ENCODE assay signal across 22 cellular contexts in genomic region chr19:43960411-43960810, GRCh38. TPM values are rescaled to one million over a fixed set of nuclear protein-coding genes. Genes with fewer than 3 reads are reported as not detected.
DNase-seq lines count a peak whose midpoint lies in the region; ATAC-seq, FAIRE-seq and TF ChIP-seq lines count a peak whose summit lies in the region.
"Had no signal": no experiment of that assay in that cellular context is flagged by ENCODE, and none has a peak within 500 bp of the region (broad histone marks: within the 10 kb centered on the region; RNA-seq: fewer than 3 reads in every experiment).

No MANE protein-coding gene starts in this region.

- ATAC-seq in A549, result no peak
- ATAC-seq: CD8-positive, alpha-beta T cell had no signal

- H3K79me2 ChIP-seq in hepatocyte, result peaks cover 2% of the 10 kb centered on the region

- H4K20me1 ChIP-seq in hepatocyte (ENCODE audit: insufficient read depth, poor library complexity, severe bottlenecking), result no peaks in the 10 kb centered on the region
- H4K20me1 ChIP-seq: BLaER1 treated with 17β-estradiol and CSF1 and Interleukin-3, amounts not matched to agents 10 nM and 100 nM had no signal

- H3K9me2 ChIP-seq in hepatocyte (replicated peaks; ENCODE audit: insufficient read depth), result no peaks in the 10 kb centered on the region

- H3K27me3 ChIP-seq in mucosa of stomach (ENCODE audit: control insufficient read depth, insufficient read depth, low read length), result no peaks in the 10 kb centered on the region
- no peaks in the 10 kb centered on the region for H3K27me3 ChIP-seq in subcutaneous abdominal adipose tissue (ENCODE audit: control insufficient read depth in 5 of 5, insufficient read depth in 4 of 5, low read length in 5 of 5)
- no peaks in the 10 kb centered on the region for H3K27me3 ChIP-seq in hepatocyte
- H3K27me3 ChIP-seq: BLaER1 treated with 17β-estradiol and CSF1 and Interleukin-3, amounts not matched to agents 10 nM and 100 nM had no signal

- DNase-seq in A549 (ENCODE audit: low read depth in 1 of 2, low spot score in 1 of 2) (no peak), NCI-H1092 (lab: John Stamatoyannopoulos, UW) (no peak), hepatocyte (ENCODE audit: low spot score) (no peak)
- no peak for DNase-seq in stimulated activated CD8-positive, alpha-beta memory T cell treated with anti-CD3 and anti-CD28 coated beads, Interleukin-4, amount 100 ng/mL, for 48 hours
- DNase-seq: 8988T; AML-193; Caco-2; Calu3; CD4-positive, alpha-beta T cell; CD8-positive, alpha-beta T cell; DMS79 treated with DMSO at 0.1 percent for 48 hours; GF-D8 had no signal

- no peak for TF ChIP-seq EP300 in A549 (IDR thresholded peaks at IDR 0.05)

- H3K4me2 ChIP-seq in A549 (no peak overlapping the region), hepatocyte (no peak overlapping the region)
- H3K4me2 ChIP-seq: BLaER1 treated with 17β-estradiol and CSF1 and Interleukin-3, amounts not matched to agents 10 nM and 100 nM had no signal

- H3K9me3 ChIP-seq in A549 (peaks cover 85% of the 10 kb centered on the region), HEK293 (ENCODE audit: control insufficient read depth, insufficient read depth, low read depth, low read length) (peaks cover 80% of the 10 kb centered on the region), mucosa of stomach (ENCODE audit: control insufficient read depth, low read length) (peaks cover 31% of the 10 kb centered on the region), subcutaneous abdominal adipose tissue (ENCODE audit: control insufficient read depth in 5 of 5, low read length in 5 of 5) (peaks cover 61 to 95% (median 78%) of the 10 kb centered on the region in 5 donors), hepatocyte (ENCODE audit: low read depth) (peaks cover 48% of the 10 kb centered on the region)

- H3K4me1 ChIP-seq in A549, result no peaks in the 10 kb centered on the region
- H3K4me1 ChIP-seq in HEK293 (ENCODE audit: control insufficient read depth, insufficient read depth, low read length), result no peaks in the 10 kb centered on the region
- H3K4me1 ChIP-seq in mucosa of stomach (ENCODE audit: control insufficient read depth, insufficient read depth, low read length), result no peaks in the 10 kb centered on the region
- H3K4me1 ChIP-seq in subcutaneous abdominal adipose tissue (ENCODE audit: control insufficient read depth in 5 of 5, insufficient read depth in 5 of 5, low read length in 5 of 5), result no peaks in the 10 kb centered on the region
- no peaks in the 10 kb centered on the region for H3K4me1 ChIP-seq in hepatocyte (ENCODE audit: insufficient read depth)

- POLR2A ChIA-PET in A549 (lab: Yijun Ruan, JAX) (no interaction called here), HEK293 (lab: Yijun Ruan, JAX) (interaction anchor here (1.5 kb wide), 1 partner anchor 9 kb away, joined by 4 read pairs; the partner anchor contains the start of gene ZNF221)

- peaks cover 40 to 76% of the 10 kb centered on the region in 2 experiments for H3K36me3 ChIP-seq in HEK293 (ENCODE audit: control insufficient read depth in 2 of 2, insufficient read depth in 1 of 2, low read length in 2 of 2)
- peaks cover 16% of the 10 kb centered on the region for H3K36me3 ChIP-seq in mucosa of stomach (ENCODE audit: control insufficient read depth, insufficient read depth, low read length)
- peaks cover 26 to 39% (median 27%) of the 10 kb centered on the region in 5 donors for H3K36me3 ChIP-seq in subcutaneous abdominal adipose tissue (ENCODE audit: control insufficient read depth in 5 of 5, insufficient read depth in 5 of 5, low read length in 5 of 5)
- peaks cover 9% of the 10 kb centered on the region for H3K36me3 ChIP-seq in hepatocyte (replicated peaks; ENCODE audit: insufficient read depth, low read depth)

- H2AFZ ChIP-seq in hepatocyte, result no peak overlapping the region

- 34% methylated on average over 4 of the region's 4 CpGs for WGBS in A549 (ENCODE audit: missing lambda C conversion rate)
- 73% methylated on average over 4 of the region's 4 CpGs for WGBS in hepatocyte (ENCODE audit: low lambda C conversion rate, missing lambda C conversion rate)

- no peak for FAIRE-seq in A549 (lab: Jason Lieb, UNC)
- FAIRE-seq: A204.1, D721Med, G401.6, GM12891, GM19239 had no signal

- TF ChIP-seq RAD21 in A549 (conservative IDR thresholded peaks at IDR 0.05 in 1 of 2, IDR thresholded peaks at IDR 0.05 in 1 of 2), result no peak

- no peak overlapping the region for H3K9ac ChIP-seq in mucosa of stomach (ENCODE audit: low read length)
- H3K9ac ChIP-seq in subcutaneous abdominal adipose tissue (ENCODE audit: low read length in 5 of 5), result no peak overlapping the region
- H3K9ac ChIP-seq: BLaER1 treated with 17β-estradiol and CSF1 and Interleukin-3, amounts not matched to agents 10 nM and 100 nM had no signal

- H3K4me3 ChIP-seq in A549 (no peak overlapping the region), HEK293 (ENCODE audit: low read depth, low read length) (no peak overlapping the region), mucosa of stomach (ENCODE audit: low read length) (peak overlapping the region; percentile 44), subcutaneous abdominal adipose tissue (ENCODE audit: low read depth in 1 of 5, low read length in 5 of 5) (peak overlapping the region; percentile 16 to 59 (median 37)), hepatocyte (no peak overlapping the region)

- TF ChIP-seq CTCF in A549 (IDR thresholded peaks at IDR 0.05), result no peak
- TF ChIP-seq CTCF in HEK293 (tag by site-specific recombination; IDR thresholded peaks at IDR 0.05), result no peak
- no peak for TF ChIP-seq CTCF in hepatocyte (IDR thresholded peaks at IDR 0.05; ENCODE audit: poor library complexity)

- CTCF ChIA-PET in A549 (lab: Yijun Ruan, JAX) (no interaction called here), HEK293 (lab: Yijun Ruan, JAX) (interaction anchor here (0.7 to 1.0 kb wide), 2 partner anchors 8 to 208 kb away, joined by 3 to 5 read pairs; no protein-coding TSS in a partner anchor)

- H3K27ac ChIP-seq in A549 (no peak overlapping the region), HEK293 (ENCODE audit: extremely low read depth, low read depth, low read length) (no peak overlapping the region), subcutaneous abdominal adipose tissue (ENCODE audit: low read depth, low read length) (no peak overlapping the region), hepatocyte (no peak overlapping the region)
- H3K27ac ChIP-seq: BLaER1 treated with 17β-estradiol and CSF1 and Interleukin-3, amounts not matched to agents 10 nM and 100 nM; C4-2B had no signal

- no peak for TF ChIP-seq POLR2A in A549 (IDR thresholded peaks at IDR 0.05; ENCODE audit: low read length)

TF ChIP-seq in A549, 52 proteins besides CTCF, POLR2A, EP300 and RAD21:
- TF ChIP-seq FOSB (CRISPR knock-in tag; IDR thresholded peaks at IDR 0.05) (no peak), NPAS2 (CRISPR knock-in tag; IDR thresholded peaks at IDR 0.05; ENCODE audit: borderline replicate concordance) (no peak), ZSCAN20 (CRISPR knock-in tag; IDR thresholded peaks at IDR 0.05) (no peak), HEYL (CRISPR knock-in tag; IDR thresholded peaks at IDR 0.05) (no peak), CBX2 (IDR thresholded peaks at IDR 0.05; ENCODE audit: borderline replicate concordance, low read depth) (no peak), ZFP36 (IDR thresholded peaks at IDR 0.05; ENCODE audit: borderline replicate concordance, partially characterized antibody) (peak; percentile 71), ESRRA (IDR thresholded peaks at IDR 0.05; ENCODE audit: borderline replicate concordance, low read length) (no peak)

TF ChIP-seq in HEK293, 187 proteins besides CTCF, POLR2A, EP300 and RAD21 (continues in another document):
- TF ChIP-seq ZNF549 (tag by site-specific recombination; IDR thresholded peaks at IDR 0.05), result no peak
- TF ChIP-seq SETDB1 (IDR thresholded peaks at IDR 0.05; ENCODE audit: insufficient read length, low read length), result peak; percentile 21

RNA-seq across cellular contexts. Expression of gene ZNF221, which starts 9.4 kb away (rescaled TPM):
- polyA plus RNA-seq in A549 (2011; rRNA removed) (1.6 and 2.4 TPM in 2 replicates), A549 (2017; fragmentation: RNase III; extraction: RNeasy Plus Mini Kit Qiagen cat#74134 plus additional on column Dnase treatment) (1.2 to 2.3 TPM (median 1.6 TPM) in 3 replicates), hepatocyte (1.1 and 2.7 TPM in 2 replicates)
- polyA plus RNA-seq in A549 (2012; cell fraction: cytosol; rRNA removed), result 0.39 and 0.45 TPM in 2 replicates
- 0.20 and 1.1 TPM in 2 replicates for polyA plus RNA-seq in A549 (2012; cell fraction: nucleus; rRNA removed)
- polyA minus RNA-seq in A549 (2011; rRNA and poly(A)+ RNA removed), result 3.1 and 4.0 TPM in 2 replicates
- 7.1 and 8.2 TPM in 2 replicates for total RNA-seq in hepatocyte

RNA-seq across cellular contexts. Expression of gene ZNF155, which starts 23.6 kb away (rescaled TPM):
- polyA plus RNA-seq in A549 (2011; rRNA removed), result 5.2 and 6.6 TPM in 2 replicates
- 1.1 and 1.2 TPM in 2 replicates for polyA plus RNA-seq in A549 (2012; cell fraction: cytosol; rRNA removed)
- polyA plus RNA-seq in A549 (2012; cell fraction: nucleus; rRNA removed), result 1.2 and 2.0 TPM in 2 replicates
- 3.9 to 4.8 TPM (median 4.3 TPM) in 3 replicates for polyA plus RNA-seq in A549 (2017; fragmentation: RNase III; extraction: RNeasy Plus Mini Kit Qiagen cat#74134 plus additional on column Dnase treatment)
- 4.1 and 5.9 TPM in 2 replicates for polyA minus RNA-seq in A549 (2011; rRNA and poly(A)+ RNA removed)
- 5.6 and 7.2 TPM in 2 replicates for total RNA-seq in hepatocyte
- 3.2 and 5.3 TPM in 2 replicates for polyA plus RNA-seq in hepatocyte

RNA-seq across cellular contexts. Expression of gene ZNF45, which starts 25.3 kb away (rescaled TPM):
- 19.9 and 20.9 TPM in 2 replicates for polyA plus RNA-seq in A549 (2011; rRNA removed)
- polyA plus RNA-seq in A549 (2012; cell fraction: cytosol; rRNA removed), result 4.7 and 6.2 TPM in 2 replicates
- polyA plus RNA-seq in A549 (2012; cell fraction: nucleus; rRNA removed), result 4.1 and 6.7 TPM in 2 replicates
- 13.3 to 15.1 TPM (median 14.8 TPM) in 3 replicates for polyA plus RNA-seq in A549 (2017; fragmentation: RNase III; extraction: RNeasy Plus Mini Kit Qiagen cat#74134 plus additional on column Dnase treatment)
- polyA minus RNA-seq in A549 (2011; rRNA and poly(A)+ RNA removed), result 20.5 and 23.9 TPM in 2 replicates
- 10.3 and 10.6 TPM in 2 replicates for total RNA-seq in hepatocyte
- polyA plus RNA-seq in hepatocyte, result 5.1 and 6.3 TPM in 2 replicates

RNA-seq across cellular contexts. Expression of gene ZNF230, which starts 42.3 kb away (rescaled TPM):
- 6.2 and 6.3 TPM in 2 replicates for polyA plus RNA-seq in A549 (2011; rRNA removed)
- 1.6 and 2.0 TPM in 2 replicates for polyA plus RNA-seq in A549 (2012; cell fraction: cytosol; rRNA removed)
- polyA plus RNA-seq in A549 (2012; cell fraction: nucleus; rRNA removed), result 1.3 and 2.4 TPM in 2 replicates
- 2.9 to 3.3 TPM (median 3.1 TPM) in 3 replicates for polyA plus RNA-seq in A549 (2017; fragmentation: RNase III; extraction: RNeasy Plus Mini Kit Qiagen cat#74134 plus additional on column Dnase treatment)
- polyA minus RNA-seq in A549 (2011; rRNA and poly(A)+ RNA removed), result 5.3 and 8.4 TPM in 2 replicates
- total RNA-seq in hepatocyte, result 4.4 and 5.9 TPM in 2 replicates
- polyA plus RNA-seq in hepatocyte, result 3.7 and 4.3 TPM in 2 replicates

Comparison
In these comparisons a context has a peak if more than half of its experiments do, and no peak if none do; other contexts are left out.
1. H3K4me3 ChIP-seq: peak in mucosa of stomach (single experiment) and subcutaneous abdominal adipose tissue (5 of 5); none in A549 (single experiment), HEK293 (single experiment) and hepatocyte (single experiment).